In genomic region chr1:235650341-235651169, GRCh38 we compare ENCODE assay signal across 8 cellular contexts. TPM values are rescaled to one million over a fixed set of nuclear protein-coding genes. Genes with fewer than 3 reads are reported as not detected.
DNase-seq lines count a peak whose midpoint lies in the region; ATAC-seq and TF ChIP-seq lines count a peak whose summit lies in the region.

No MANE protein-coding gene starts in this region.

- peaks cover 15% of the 10 kb centered on the region for H3K4me1 Mint-ChIP-seq in CD4-positive, alpha-beta T cell (ENCODE audit: low read depth)

- peaks cover 82% of the 10 kb centered on the region for H3K27me3 Mint-ChIP-seq in CD4-positive, alpha-beta T cell

- no peak overlapping the region for H3K27ac ChIP-seq in CD4-positive, alpha-beta T cell (ENCODE audit: low read depth, low read length)
- H3K27ac ChIP-seq in thoracic aorta = no peak overlapping the region

- no peak for DNase-seq in CD4-positive, alpha-beta T cell
- peak; percentile 84 for DNase-seq in HuH-7.5 (ENCODE audit: low spot score)
- peak; percentile 3 for DNase-seq in astrocyte of the spinal cord (ENCODE audit: low read depth, low spot score)
- no peak for DNase-seq in left lobe of liver (ENCODE audit: low spot score)
- no peak for DNase-seq in thoracic aorta (ENCODE audit: low spot score)
- no peak for DNase-seq in NCI-H1436 (lab: John Stamatoyannopoulos, UW)

- no peak overlapping the region for H3K27ac Mint-ChIP-seq in CD4-positive, alpha-beta T cell

- ATAC-seq in CD4-positive, alpha-beta T cell (ENCODE audit: poor library complexity) = no peak
- ATAC-seq in left lobe of liver = peak; percentile 77
- no peak for ATAC-seq in thoracic aorta (ENCODE audit: insufficient number of reproducible peaks, low FRiP score, low read depth)
- no peak for ATAC-seq in HG03342 (IDR thresholded peaks at IDR 0.05; ENCODE audit: unreplicated experiment)
- ATAC-seq in GM18858 (IDR thresholded peaks at IDR 0.05; ENCODE audit: unreplicated experiment) = no peak

- H3K9me3 ChIP-seq in CD4-positive, alpha-beta T cell (ENCODE audit: control insufficient read depth, low read length) = no peaks in the 10 kb centered on the region
- H3K9me3 ChIP-seq in thoracic aorta = no peaks in the 10 kb centered on the region

- peaks cover 5% of the 10 kb centered on the region for H3K36me3 Mint-ChIP-seq in CD4-positive, alpha-beta T cell (ENCODE audit: low read depth)

- peak overlapping the region; percentile 81 for H3K4me3 Mint-ChIP-seq in CD4-positive, alpha-beta T cell

- peaks cover 8% of the 10 kb centered on the region for H3K9me3 Mint-ChIP-seq in CD4-positive, alpha-beta T cell

- peaks cover 31% of the 10 kb centered on the region for H3K27me3 ChIP-seq in CD4-positive, alpha-beta T cell (ENCODE audit: control insufficient read depth, insufficient read depth, low read length)
- H3K27me3 ChIP-seq in thoracic aorta (replicated peaks; ENCODE audit: insufficient read depth) = peaks cover 10% of the 10 kb centered on the region

- intact Hi-C loops in CD4-positive, alpha-beta T cell (cut with DNase I, micrococcal nuclease) = no loop called here

- H3K4me1 ChIP-seq in thoracic aorta (ENCODE audit: control insufficient read depth in 1 of 2, low read depth in 2 of 2) = peaks cover 13 to 25% of the 10 kb centered on the region in 2 donors

- H3K4me3 ChIP-seq in astrocyte of the spinal cord (ENCODE audit: low read depth, low read length) (peak overlapping the region; percentile 31), thoracic aorta (peak overlapping the region; percentile 64)

- no peak for TF ChIP-seq CTCF in CD4-positive, alpha-beta T cell (IDR thresholded peaks at IDR 0.05)
- TF ChIP-seq CTCF in astrocyte of the spinal cord (IDR thresholded peaks at IDR 0.05; ENCODE audit: low read depth, low read length) (no peak), thoracic aorta (IDR thresholded peaks at IDR 0.05) (no peak)

- in situ Hi-C loops in astrocyte of the spinal cord (cut with HindIII; ENCODE audit: low sequenced_read_pairs) = no loop called here

- H3K36me3 ChIP-seq in thoracic aorta = no peaks in the 10 kb centered on the region

- POLR2A ChIA-PET in CD4-positive, alpha-beta T cell (lab: Charles Lee) = no interaction called here

- CTCF ChIA-PET in CD4-positive, alpha-beta T cell (lab: Charles Lee) = no interaction called here

RNA-seq across cellular contexts. Expression of gene GNG4, which starts 1.0 kb away (rescaled TPM):
- not detected for total RNA-seq in CD4-positive, alpha-beta T cell
- total RNA-seq in left lobe of liver = not detected
- under 1 TPM in 1 of 2 donors, not detected in 1; 0.28 TPM for total RNA-seq in thoracic aorta

Comparison
In these comparisons a context has a peak if more than half of its experiments do, and no peak if none do; other contexts are left out.
1. DNase-seq: peak in HuH-7.5 (single experiment) and astrocyte of the spinal cord (single experiment); none in CD4-positive, alpha-beta T cell (0 of 10), left lobe of liver (single experiment), thoracic aorta (single experiment) and NCI-H1436 (single experiment).